ENCODE assay signal across 9 cellular contexts in the genomic region with DNA sequence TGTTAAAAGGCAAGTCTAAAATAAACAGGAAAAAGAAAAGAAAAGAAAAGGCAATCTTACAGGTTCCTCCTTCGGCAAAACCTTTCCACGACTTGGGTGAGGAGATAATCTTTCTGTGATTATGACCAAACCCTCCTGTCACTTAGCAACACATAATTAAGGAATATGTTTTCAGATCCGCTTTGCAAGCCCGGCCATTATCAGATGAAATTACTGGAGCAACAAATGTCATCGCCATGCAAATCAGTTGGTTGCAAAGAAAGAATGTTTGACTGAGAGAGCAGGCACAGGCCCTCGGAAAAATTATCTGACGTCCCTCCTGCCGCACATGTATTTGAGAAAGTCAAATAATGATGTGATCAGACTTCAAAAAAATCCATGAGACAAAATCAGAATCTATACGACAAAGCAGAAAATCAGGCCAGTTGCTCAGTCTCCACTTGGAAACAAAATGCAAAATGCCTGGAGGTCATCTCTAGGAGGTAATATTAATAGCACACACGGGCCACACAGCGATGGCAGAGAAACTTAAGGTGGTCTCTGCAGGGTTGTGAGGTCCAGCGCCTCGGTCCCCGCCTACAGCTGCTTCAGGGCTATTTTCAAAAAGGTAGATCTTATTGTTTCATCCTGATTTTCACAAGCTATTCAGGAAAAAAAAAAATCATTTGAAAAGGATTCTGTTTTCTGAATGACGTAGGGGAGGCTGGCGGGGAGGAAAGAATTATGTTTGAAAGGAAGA.
DNase-seq lines count a peak whose midpoint lies in the region; TF ChIP-seq lines count a peak whose summit lies in the region.
"Had no signal": no experiment of that assay in that cellular context is flagged by ENCODE, and none has a peak within 500 bp of the region (broad histone marks: within the 10 kb centered on the region; RNA-seq: fewer than 3 reads in every experiment).

No MANE protein-coding gene starts in this region.

- no peak for TF ChIP-seq CTCF in C4-2B (conservative IDR thresholded peaks at IDR 0.05)
- TF ChIP-seq CTCF in ascending aorta (IDR thresholded peaks at IDR 0.05): no peak

- H3K9me3 ChIP-seq in ascending aorta: no peaks in the 10 kb centered on the region
- H3K9me3 ChIP-seq in muscle layer of duodenum (ENCODE audit: control insufficient read depth in 1 of 2, low read length in 2 of 2): no peaks in the 10 kb centered on the region
- H3K9me3 ChIP-seq: SJSA1 had no signal

- H3K4me1 ChIP-seq in ascending aorta (peaks cover 30 to 73% of the 10 kb centered on the region in 2 donors), muscle layer of duodenum (ENCODE audit: control insufficient read depth in 1 of 2, insufficient read depth in 2 of 2, low read length in 2 of 2) (peaks cover 2 to 39% of the 10 kb centered on the region in 2 donors)

- DNase-seq in NCI-H1105 (lab: John Stamatoyannopoulos, UW) (peak; percentile 54), ascending aorta (ENCODE audit: low spot score in 2 of 2) (no peak), UCSD-AML1 (lab: John Stamatoyannopoulos, UW; ENCODE audit: unreplicated experiment) (no peak), MV-4-11 (lab: John Stamatoyannopoulos, UW) (no peak), iPS-NIHi11 (ENCODE audit: low spot score) (no peak)
- no peak for DNase-seq in activated CD8-positive, alpha-beta memory T cell treated with anti-CD3 and anti-CD28 coated beads for 24 hours

- H3K36me3 ChIP-seq in ascending aorta (peaks cover 4 to 15% of the 10 kb centered on the region in 2 donors), muscle layer of duodenum (ENCODE audit: control insufficient read depth in 1 of 2, insufficient read depth in 2 of 2, low read length in 2 of 2) (peaks cover 0 to 15% of the 10 kb centered on the region in 2 donors)

- peak overlapping the region; percentile 80 for H3K27ac ChIP-seq in C4-2B
- H3K27ac ChIP-seq in ascending aorta: peak overlapping the region; percentile 43 to 73
- peak overlapping the region; percentile 30 for H3K27ac ChIP-seq in muscle layer of duodenum (ENCODE audit: low read length)
- H3K27ac ChIP-seq: SJSA1 had no signal

- intact Hi-C loops in ascending aorta (cut with DNase I): no loop called here

- H3K27me3 ChIP-seq in ascending aorta: no peaks in the 10 kb centered on the region
- no peaks in the 10 kb centered on the region for H3K27me3 ChIP-seq in muscle layer of duodenum (ENCODE audit: low read depth, low read length)
- H3K27me3 ChIP-seq: SJSA1 had no signal

- H3K4me3 ChIP-seq in ascending aorta: peak overlapping the region in 1 of 2 donors; percentile 41
- no peak overlapping the region for H3K4me3 ChIP-seq in muscle layer of duodenum (ENCODE audit: low read depth in 1 of 2, low read length in 2 of 2)
- H3K4me3 ChIP-seq: SJSA1 had no signal

Comparison
In these comparisons a context has a peak if more than half of its experiments do, and no peak if none do; other contexts are left out.
1. H3K27ac ChIP-seq: peak in every context shown above with its lines; median percentile 80 in C4-2B; 58 in ascending aorta; 30 in muscle layer of duodenum.